In genomic region chr2:237733677-237734300, GRCh38 we compare ENCODE assay signal across 11 cellular contexts.
DNase-seq lines count a peak whose midpoint lies in the region; ATAC-seq and TF ChIP-seq lines count a peak whose summit lies in the region.
"Had no signal": no experiment of that assay in that cellular context is flagged by ENCODE, and none has a peak within 500 bp of the region (broad histone marks: within the 10 kb centered on the region; RNA-seq: fewer than 3 reads in every experiment).

No MANE protein-coding gene starts in this region.

- H3K4me3 Mint-ChIP-seq in effector memory CD8-positive, alpha-beta T cell = peak overlapping the region; percentile 28 to 71

- H3K36me3 ChIP-seq in BE2C (peaks cover 12% of the 10 kb centered on the region), muscle layer of colon (ENCODE audit: insufficient read depth, low read length) (peaks cover 17% of the 10 kb centered on the region), WERI-Rb-1 (no peaks in the 10 kb centered on the region)

- H3K27ac ChIP-seq in muscle layer of colon (ENCODE audit: low read depth, low read length) = peak overlapping the region; percentile 75
- H3K27ac ChIP-seq in WERI-Rb-1 = no peak overlapping the region

- no peaks in the 10 kb centered on the region for H3K9me3 Mint-ChIP-seq in effector memory CD8-positive, alpha-beta T cell

- peaks cover 78% of the 10 kb centered on the region for H3K36me3 Mint-ChIP-seq in effector memory CD8-positive, alpha-beta T cell (ENCODE audit: insufficient read depth)

- H3K9ac ChIP-seq in muscle layer of colon (ENCODE audit: low read length) = peak overlapping the region; percentile 55

- H3K4me1 Mint-ChIP-seq in effector memory CD8-positive, alpha-beta T cell (ENCODE audit: low read depth in 2 of 2) = peaks cover 48 to 60% of the 10 kb centered on the region in 2 donors

- no peaks in the 10 kb centered on the region for H3K27me3 ChIP-seq in BE2C
- H3K27me3 ChIP-seq in muscle layer of colon (ENCODE audit: control insufficient read depth in 1 of 2, insufficient read depth in 2 of 2, low read length in 2 of 2) = no peaks in the 10 kb centered on the region
- H3K27me3 ChIP-seq in WERI-Rb-1 (ENCODE audit: insufficient read depth, low read depth, severe bottlenecking) = no peaks in the 10 kb centered on the region

- TF ChIP-seq CTCF in BE2C (IDR thresholded peaks at IDR 0.05; ENCODE audit: low read depth, low read length) = no peak
- no peak for TF ChIP-seq CTCF in WERI-Rb-1 (IDR thresholded peaks at IDR 0.05; ENCODE audit: low read depth, low read length)

- H3K4me3 ChIP-seq in BE2C (ENCODE audit: low read depth, low read length) = peak overlapping the region; percentile 36
- H3K4me3 ChIP-seq in muscle layer of colon (ENCODE audit: low read depth in 1 of 2, low read length in 2 of 2) = peak overlapping the region in 1 of 2 donors; percentile 35
- H3K4me3 ChIP-seq in WERI-Rb-1 (ENCODE audit: low read depth, low read length) = no peak overlapping the region

- no peak for ATAC-seq in effector memory CD8-positive, alpha-beta T cell (replicated peaks)
- ATAC-seq in GM21390 (IDR thresholded peaks at IDR 0.05; ENCODE audit: unreplicated experiment) = no peak

- DNase-seq in BE2C (peak; percentile 73), NCI-H1092 treated with DMSO at 0.1 percent for 48 hours (lab: John Stamatoyannopoulos, UW) (peak; percentile 91), WERI-Rb-1 (no peak), NCI-H524 treated with DMSO at 0.1 percent for 48 hours (lab: John Stamatoyannopoulos, UW) (no peak)
- no peak for DNase-seq in effector memory CD8-positive, alpha-beta T cell
- DNase-seq in stimulated activated CD4-positive, alpha-beta T cell treated with anti-CD3 and anti-CD28 coated beads, Interleukin-4, amount 100 ng/mL, for 1 hour = no peak
- DNase-seq: activated CD4-positive, alpha-beta T cell treated with anti-CD3 and anti-CD28 coated beads, Interleukin-2, amount 50 U/mL, for 1 hour; NCI-H1436; small intestine had no signal

- H3K9me3 ChIP-seq in BE2C (no peaks in the 10 kb centered on the region), muscle layer of colon (ENCODE audit: low read length) (no peaks in the 10 kb centered on the region), WERI-Rb-1 (ENCODE audit: severe bottlenecking) (no peaks in the 10 kb centered on the region)

- peak overlapping the region; percentile 62 to 93 for H3K27ac Mint-ChIP-seq in effector memory CD8-positive, alpha-beta T cell

- H3K27me3 Mint-ChIP-seq in effector memory CD8-positive, alpha-beta T cell = no peaks in the 10 kb centered on the region

- peaks cover 25% of the 10 kb centered on the region for H3K4me1 ChIP-seq in BE2C
- H3K4me1 ChIP-seq in muscle layer of colon (ENCODE audit: insufficient read depth, low read length) = peaks cover 70% of the 10 kb centered on the region

Comparison
In these comparisons a context has a peak if more than half of its experiments do, and no peak if none do; other contexts are left out.
1. DNase-seq: peak in BE2C (single experiment) and NCI-H1092 treated with DMSO at 0.1 percent for 48 hours (single experiment); none in effector memory CD8-positive, alpha-beta T cell (0 of 3), WERI-Rb-1 (single experiment), stimulated activated CD4-positive, alpha-beta T cell treated with anti-CD3 and anti-CD28 coated beads, Interleukin-4, amount 100 ng/mL, for 1 hour (single experiment) and NCI-H524 treated with DMSO at 0.1 percent for 48 hours (single experiment).